ENCODE assay signal across 8 cellular contexts in the genomic region with DNA sequence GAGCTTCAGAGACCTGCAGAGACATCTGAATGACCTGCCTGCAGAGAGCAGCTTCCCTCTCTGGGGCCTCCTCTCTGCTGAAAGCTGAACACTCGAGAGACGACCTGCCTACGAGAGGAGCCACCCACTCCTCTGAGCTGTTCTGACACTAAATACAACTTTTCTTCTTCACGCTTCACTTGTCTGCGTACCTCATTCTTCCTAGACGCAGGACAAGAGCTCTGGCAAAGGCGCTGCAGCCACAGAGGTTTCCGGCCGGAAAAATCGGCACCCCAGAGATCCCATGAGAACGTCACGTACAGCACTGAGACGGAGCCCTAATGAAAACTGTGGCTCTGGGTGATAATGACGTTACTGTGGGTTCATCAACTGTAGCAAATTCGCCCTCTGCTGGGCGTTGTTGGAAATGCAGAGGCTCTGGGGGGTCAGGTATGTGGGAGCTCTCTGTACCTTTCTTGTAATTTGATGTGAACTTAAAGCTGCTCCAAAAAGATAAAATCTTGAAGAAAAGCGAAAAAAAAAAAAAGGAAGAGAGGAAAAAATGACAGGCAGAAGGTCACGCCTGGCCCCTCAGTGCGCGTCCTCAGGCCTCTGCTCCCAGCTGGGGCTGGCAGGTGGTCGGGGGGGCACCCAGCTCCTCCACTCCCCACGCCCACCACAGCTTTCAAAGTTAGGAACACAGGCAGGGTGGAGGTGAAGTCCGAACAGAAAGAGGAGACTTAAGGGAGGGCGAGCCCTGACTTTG.
DNase-seq lines count a peak whose midpoint lies in the region; ATAC-seq and TF ChIP-seq lines count a peak whose summit lies in the region.

No MANE protein-coding gene starts in this region.

- H3K4me1 Mint-ChIP-seq in osteocyte (ENCODE audit: unreplicated experiment), result peaks cover 8% of the 10 kb centered on the region

- no peaks in the 10 kb centered on the region for H3K9me2 ChIP-seq in DOHH2 (replicated peaks; ENCODE audit: control insufficient read depth, low read length)

- no peaks in the 10 kb centered on the region for H3K9me3 Mint-ChIP-seq in osteocyte (ENCODE audit: unreplicated experiment)

- no peaks in the 10 kb centered on the region for H4K20me1 ChIP-seq in DOHH2 (ENCODE audit: control insufficient read depth, insufficient read depth, low read depth, low read length)
- H4K20me1 ChIP-seq in KMS-11 (ENCODE audit: insufficient read depth), result no peaks in the 10 kb centered on the region

- H3K27me3 ChIP-seq in DOHH2 (ENCODE audit: control insufficient read depth, low read length), result no peaks in the 10 kb centered on the region
- no peaks in the 10 kb centered on the region for H3K27me3 ChIP-seq in KMS-11 (ENCODE audit: insufficient read depth, low read depth)
- H3K27me3 ChIP-seq in thoracic aorta (replicated peaks; ENCODE audit: insufficient read depth), result no peaks in the 10 kb centered on the region

- H3K9me3 ChIP-seq in DOHH2 (ENCODE audit: control insufficient read depth, insufficient read depth, low read length) (peaks cover 23% of the 10 kb centered on the region), thoracic aorta (peaks cover 3% of the 10 kb centered on the region)

- peak overlapping the region; percentile 71 for H3K4me3 ChIP-seq in DOHH2 (ENCODE audit: low read length)
- no peak overlapping the region for H3K4me3 ChIP-seq in KMS-11 (IDR thresholded peaks at IDR 0.05; ENCODE audit: insufficient read depth, low read depth, low read length)
- H3K4me3 ChIP-seq in thoracic aorta, result peak overlapping the region; percentile 68

- TF ChIP-seq CTCF in DOHH2 (IDR thresholded peaks at IDR 0.05; ENCODE audit: low read depth, low read length, poor library complexity, severe bottlenecking) (peak; percentile 98), KMS-11 (conservative IDR thresholded peaks at IDR 0.05; ENCODE audit: low read depth, low read length) (peak; percentile 99), osteocyte (IDR thresholded peaks at IDR 0.05) (peak; percentile 92), thoracic aorta (IDR thresholded peaks at IDR 0.05) (peak; percentile 92)

- peak overlapping the region; percentile 56 for H2AFZ ChIP-seq in KMS-11 (ENCODE audit: low read depth)

- H3K4me2 ChIP-seq in DOHH2 (ENCODE audit: low read length), result peak overlapping the region; percentile 83
- peak overlapping the region; percentile 69 for H3K4me2 ChIP-seq in KMS-11

- H3K4me1 ChIP-seq in DOHH2 (ENCODE audit: control insufficient read depth, low read length) (peaks cover 28% of the 10 kb centered on the region), KMS-11 (ENCODE audit: low read depth, poor library complexity, severe bottlenecking) (peaks cover 39% of the 10 kb centered on the region), thoracic aorta (ENCODE audit: control insufficient read depth in 1 of 2, low read depth in 2 of 2) (peaks cover 0 to 8% of the 10 kb centered on the region in 2 donors)

- H3K4me3 Mint-ChIP-seq in osteocyte (ENCODE audit: unreplicated experiment), result peak overlapping the region; percentile 79

- H3K27ac Mint-ChIP-seq in osteocyte (ENCODE audit: unreplicated experiment), result peak overlapping the region; percentile 53

- peak; percentile 81 for ATAC-seq in GM21737 (IDR thresholded peaks at IDR 0.05; ENCODE audit: unreplicated experiment)
- ATAC-seq in thoracic aorta (ENCODE audit: insufficient number of reproducible peaks, low FRiP score, low read depth), result peak; percentile 80

- H3K27me3 Mint-ChIP-seq in osteocyte (ENCODE audit: unreplicated experiment), result no peaks in the 10 kb centered on the region

- DNase-seq in SIG-M5 (lab: John Stamatoyannopoulos, UW) (peak; percentile 8), glomerular visceral epithelial cell (ENCODE audit: extremely low spot score) (peak; percentile 66), osteocyte (ENCODE audit: extremely low spot score, unreplicated experiment) (no peak), thoracic aorta (ENCODE audit: low spot score) (peak; percentile 62)
- DNase-seq in activated gamma-delta T cell treated with anti-CD3 and anti-CD28 coated beads, Interleukin-2, amount 50 U/mL, for 16 hours (ENCODE audit: low read depth), result peak; percentile 89

- no peaks in the 10 kb centered on the region for H3K36me3 Mint-ChIP-seq in osteocyte (ENCODE audit: unreplicated experiment)

- H3K9ac ChIP-seq in KMS-11, result peak overlapping the region; percentile 4; the same call in 1 of the 2 replicates

- peaks cover 7% of the 10 kb centered on the region for H3F3A ChIP-seq in DOHH2 (ENCODE audit: control insufficient read depth, insufficient read depth)

- H3K79me2 ChIP-seq in DOHH2 (ENCODE audit: control insufficient read depth, low read length) (no peaks in the 10 kb centered on the region), KMS-11 (ENCODE audit: insufficient read depth, low read depth) (no peaks in the 10 kb centered on the region)

- H3K27ac ChIP-seq in DOHH2 (ENCODE audit: low read depth, low read length), result no peak overlapping the region
- H3K27ac ChIP-seq in KMS-11, result peak overlapping the region; percentile 37
- H3K27ac ChIP-seq in thoracic aorta, result no peak overlapping the region

- H3K36me3 ChIP-seq in DOHH2 (ENCODE audit: control insufficient read depth, low read length) (no peaks in the 10 kb centered on the region), KMS-11 (ENCODE audit: insufficient read depth) (no peaks in the 10 kb centered on the region), thoracic aorta (no peaks in the 10 kb centered on the region)
